ENCODE assay signal across 21 cellular contexts in the genomic region with DNA sequence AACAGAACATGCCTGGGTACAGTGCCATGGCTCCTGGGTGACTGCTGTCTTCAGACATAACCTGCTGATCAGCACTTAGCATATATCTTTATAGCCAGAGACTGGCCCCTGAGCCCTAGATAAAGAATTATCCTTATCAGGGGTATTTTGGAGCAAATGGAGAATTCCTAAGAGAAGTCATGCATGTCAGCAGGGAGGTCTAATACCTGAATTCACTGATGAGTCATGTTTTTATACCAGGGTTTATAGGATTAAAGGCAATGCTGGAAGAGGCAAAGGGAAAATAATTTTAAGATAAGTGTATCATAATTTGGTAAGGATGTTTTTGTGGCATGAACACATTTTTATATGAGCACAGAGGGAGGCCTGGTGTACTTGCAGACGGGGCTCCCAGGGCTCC.
A peak's percentile ranks its signal among the peaks of the same experiment; 100 is the strongest.
DNase-seq lines count a peak whose midpoint lies in the region; ATAC-seq, FAIRE-seq and TF ChIP-seq lines count a peak whose summit lies in the region.
"Had no signal": no experiment of that assay in that cellular context is flagged by ENCODE, and none has a peak within 500 bp of the region (broad histone marks: within the 10 kb centered on the region; RNA-seq: fewer than 3 reads in every experiment).

No MANE protein-coding gene starts in this region.

- no peak overlapping the region for H2AFZ ChIP-seq in PC-3 (ENCODE audit: low read length)
- H2AFZ ChIP-seq: GM23248 had no signal

- peak; percentile 7 for FAIRE-seq in A549 (lab: Jason Lieb, UNC)
- FAIRE-seq: G401.6, GM12891 had no signal

- H3K27ac ChIP-seq in A549 (no peak overlapping the region), PC-3 (ENCODE audit: low read length) (no peak overlapping the region)
- H3K27ac ChIP-seq: GM23248, HL-60 had no signal

- TF ChIP-seq EP300 in A549 (IDR thresholded peaks at IDR 0.05) = no peak

- peaks cover under 1% of the 10 kb centered on the region for H3K27me3 Mint-ChIP-seq in endothelial cell (ENCODE audit: unreplicated experiment)
- H3K27me3 Mint-ChIP-seq: CD4-positive, CD25-positive, alpha-beta regulatory T cell; CD8-positive, alpha-beta memory T cell had no signal

- no peak overlapping the region for H3K4me3 Mint-ChIP-seq in endothelial cell (ENCODE audit: unreplicated experiment)
- H3K4me3 Mint-ChIP-seq: CD4-positive, CD25-positive, alpha-beta regulatory T cell; CD8-positive, alpha-beta memory T cell had no signal

- WGBS in A549 (ENCODE audit: missing lambda C conversion rate) = 16% methylated on average over 1 of the region's 1 CpG

- H3K36me3 ChIP-seq in PC-3 (ENCODE audit: low read depth, low read length) = no peaks in the 10 kb centered on the region
- H3K36me3 ChIP-seq: BE2C, HAP-1 had no signal

- no peak for TF ChIP-seq CTCF in A549 (IDR thresholded peaks at IDR 0.05)
- no peak for TF ChIP-seq CTCF in PC-3 (conservative IDR thresholded peaks at IDR 0.05; ENCODE audit: low read depth, low read length)
- TF ChIP-seq CTCF in endothelial cell (IDR thresholded peaks at IDR 0.05; ENCODE audit: unreplicated experiment) = no peak

- intact Hi-C loops in PC-3 (cut with micrococcal nuclease) = no loop called here

- no peaks in the 10 kb centered on the region for H3K9me2 ChIP-seq in PC-3 (replicated peaks; ENCODE audit: low read length)

- POLR2A ChIA-PET in A549 (lab: Yijun Ruan, JAX) (no interaction called here), PC-3 (lab: Charles Lee; ENCODE audit: unreplicated experiment) (no interaction called here)

- H3K27me3 ChIP-seq in PC-3 (ENCODE audit: low read length) = no peaks in the 10 kb centered on the region
- H3K27me3 ChIP-seq: BE2C had no signal

- no peak overlapping the region for H3K27ac Mint-ChIP-seq in endothelial cell (ENCODE audit: unreplicated experiment)
- H3K27ac Mint-ChIP-seq: CD4-positive, CD25-positive, alpha-beta regulatory T cell; CD8-positive, alpha-beta memory T cell had no signal

- H4K20me1 ChIP-seq in PC-3 (ENCODE audit: low read length) = no peaks in the 10 kb centered on the region

- TF ChIP-seq RAD21 in A549 (conservative IDR thresholded peaks at IDR 0.05 in 1 of 2, IDR thresholded peaks at IDR 0.05 in 1 of 2) = no peak

- H3F3A ChIP-seq in PC-3 (ENCODE audit: low read length, unreplicated experiment) = no peaks in the 10 kb centered on the region

- DNase-seq in A549 (ENCODE audit: low read depth in 1 of 2, low spot score in 1 of 2) = no peak
- DNase-seq in PC-3 = peak; percentile 40
- DNase-seq in glomerular visceral epithelial cell (ENCODE audit: extremely low spot score) = peak; percentile 28
- peak; percentile 44 for DNase-seq in renal cortical epithelial cell (ENCODE audit: low read depth)
- DNase-seq in SK-N-DZ (ENCODE audit: low spot score) = no peak
- no peak for DNase-seq in endothelial cell (ENCODE audit: low spot score)
- DNase-seq: 8988T; BE2C; C1 segment of cervical spinal cord; CD4-positive, CD25-positive, alpha-beta regulatory T cell; CD8-positive, alpha-beta memory T cell; COR-L47; DMS 273 treated with DMSO at 0.1 percent for 48 hours; DMS53; DND-41; GM23248 had no signal

- no peaks in the 10 kb centered on the region for H3K9me3 ChIP-seq in A549
- H3K9me3 ChIP-seq in PC-3 (ENCODE audit: low read length) = no peaks in the 10 kb centered on the region
- H3K9me3 ChIP-seq: BE2C, HAP-1 had no signal

- no peak for ATAC-seq in A549
- peak; percentile 79 for ATAC-seq in PC-3
- no peak for ATAC-seq in HG03571 (IDR thresholded peaks at IDR 0.05; ENCODE audit: unreplicated experiment)

- no peaks in the 10 kb centered on the region for H3K36me3 Mint-ChIP-seq in endothelial cell (ENCODE audit: low read depth, unreplicated experiment)
- H3K36me3 Mint-ChIP-seq: CD4-positive, CD25-positive, alpha-beta regulatory T cell; CD8-positive, alpha-beta memory T cell had no signal

- no peak for TF ChIP-seq POLR2A in A549 (IDR thresholded peaks at IDR 0.05; ENCODE audit: low read length)

- no peak overlapping the region for H3K4me2 ChIP-seq in A549
- peak overlapping the region; percentile 10; the same call in 1 of the 2 replicates for H3K4me2 ChIP-seq in PC-3 (ENCODE audit: low read length)

- CTCF ChIA-PET in A549 (lab: Yijun Ruan, JAX) = no interaction called here
- CTCF ChIA-PET in PC-3 (lab: Charles Lee) = no interaction called here

- H3K4me3 ChIP-seq in A549 (no peak overlapping the region), PC-3 (ENCODE audit: low read length) (no peak overlapping the region)
- H3K4me3 ChIP-seq: GM23248, HAP-1 had no signal

- H3K4me1 ChIP-seq in A549 (no peaks in the 10 kb centered on the region), PC-3 (ENCODE audit: insufficient read depth, low read length) (peaks cover 16% of the 10 kb centered on the region)
- H3K4me1 ChIP-seq: BE2C, HAP-1 had no signal

- H3K9me3 Mint-ChIP-seq in endothelial cell (ENCODE audit: unreplicated experiment) = no peaks in the 10 kb centered on the region

- H3K4me1 Mint-ChIP-seq in endothelial cell (ENCODE audit: unreplicated experiment) = no peaks in the 10 kb centered on the region
- H3K4me1 Mint-ChIP-seq: CD4-positive, CD25-positive, alpha-beta regulatory T cell; CD8-positive, alpha-beta memory T cell had no signal

- BruUV-seq in PC-3 (replicated peaks; lab: Mats Ljungman, UMichigan) = no TSS peak

- no peak overlapping the region for H3K9ac ChIP-seq in PC-3 (ENCODE audit: low read length)
- H3K9ac ChIP-seq: GM23248 had no signal

- H3K79me2 ChIP-seq in PC-3 (ENCODE audit: low read length) = no peaks in the 10 kb centered on the region

TF ChIP-seq in A549, 52 proteins besides CTCF, POLR2A, EP300 and RAD21:
- no peak for TF ChIP-seq POLR2AphosphoS2 (conservative IDR thresholded peaks at IDR 0.05; ENCODE audit: low read length)
- TF ChIP-seq JUN (IDR thresholded peaks at IDR 0.05) = no peak
- TF ChIP-seq FOSL2 (IDR thresholded peaks at IDR 0.05) = no peak
- peak; percentile 41 for TF ChIP-seq FOSL2 (CRISPR knock-in tag; IDR thresholded peaks at IDR 0.05)
- TF ChIP-seq, protein P1, sequence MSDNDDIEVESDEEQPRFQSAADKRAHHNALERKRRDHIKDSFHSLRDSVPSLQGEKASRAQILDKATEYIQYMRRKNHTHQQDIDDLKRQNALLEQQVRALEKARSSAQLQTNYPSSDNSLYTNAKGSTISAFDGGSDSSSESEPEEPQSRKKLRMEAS (IDR thresholded peaks at IDR 0.05) = no peak

Comparison
In these comparisons a context has a peak if more than half of its experiments do, and no peak if none do; other contexts are left out.
1. DNase-seq: peak in PC-3 (single experiment), glomerular visceral epithelial cell (single experiment) and renal cortical epithelial cell (single experiment); none in A549 (0 of 2), SK-N-DZ (single experiment) and endothelial cell (single experiment).